ENCODE assay signal across 15 cellular contexts in the genomic region with DNA sequence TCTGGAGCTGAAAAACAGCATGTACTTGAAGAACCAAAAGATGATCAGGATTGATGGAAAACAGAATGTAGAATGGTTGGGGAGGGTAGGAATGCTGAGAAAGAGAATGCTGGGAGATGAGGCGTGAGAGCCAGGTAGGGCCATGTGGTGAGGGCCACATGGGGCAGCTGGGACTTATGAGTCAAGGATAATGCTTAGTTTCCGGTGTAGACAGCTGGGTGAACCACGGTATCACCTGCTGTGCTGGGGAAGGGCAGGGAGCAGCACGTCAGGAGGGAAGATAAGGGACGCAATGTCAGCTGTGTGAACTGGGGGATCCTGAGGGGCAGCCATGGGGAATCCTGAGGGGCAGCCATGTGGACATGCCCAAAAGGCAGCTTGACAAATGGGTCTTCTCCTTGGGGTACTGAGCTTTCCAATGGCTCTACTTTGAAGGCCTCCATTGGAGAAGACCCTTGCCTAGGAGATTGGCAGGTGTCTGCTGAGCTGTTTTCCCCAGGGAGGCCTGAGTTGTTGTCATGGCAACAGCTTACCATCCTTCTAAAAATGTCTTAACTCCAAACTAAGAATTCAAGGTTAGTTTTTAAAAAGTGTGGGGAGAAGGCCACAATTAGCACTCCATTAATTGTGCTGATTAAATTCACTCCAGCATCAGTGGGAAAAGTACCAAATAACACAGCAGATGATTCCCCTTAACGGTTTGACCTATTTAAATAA. TPM values are rescaled to one million over a fixed set of nuclear protein-coding genes. Genes with fewer than 3 reads are reported as not detected.
DNase-seq lines count a peak whose midpoint lies in the region; ATAC-seq and FAIRE-seq lines count a peak whose summit lies in the region.
"Had no signal": no experiment of that assay in that cellular context is flagged by ENCODE, and none has a peak within 500 bp of the region (broad histone marks: within the 10 kb centered on the region; RNA-seq: fewer than 3 reads in every experiment).

No MANE protein-coding gene starts in this region.

- H3K4me1 Mint-ChIP-seq in activated naive CD8-positive, alpha-beta T cell treated with anti-CD3 and anti-CD28 coated beads, Interleukin-2, amount 10 ng/mL, durations not matched to agents 7 days and 5 days: peaks cover 7% of the 10 kb centered on the region
- no peaks in the 10 kb centered on the region for H3K4me1 Mint-ChIP-seq in activated naive CD8-positive, alpha-beta T cell treated with anti-CD3 and anti-CD28 coated beads for 36 hours
- H3K4me1 Mint-ChIP-seq in central memory CD8-positive, alpha-beta T cell: peaks cover 5% of the 10 kb centered on the region
- H3K4me1 Mint-ChIP-seq: brain had no signal

- H3K4me3 Mint-ChIP-seq in activated naive CD8-positive, alpha-beta T cell treated with anti-CD3 and anti-CD28 coated beads, Interleukin-2, amount 10 ng/mL, durations not matched to agents 7 days and 5 days: no peak overlapping the region
- no peak overlapping the region for H3K4me3 Mint-ChIP-seq in activated naive CD8-positive, alpha-beta T cell treated with anti-CD3 and anti-CD28 coated beads for 36 hours
- no peak overlapping the region for H3K4me3 Mint-ChIP-seq in central memory CD8-positive, alpha-beta T cell
- H3K4me3 Mint-ChIP-seq: activated CD8-positive, alpha-beta memory T cell treated with anti-CD3 and anti-CD28 coated beads, Interleukin-2, amount 10 ng/mL, durations not matched to agents 7 days and 5 days; brain; CD14-positive monocyte; nephron progenitor cell; stimulated activated memory B cell treated with anti-CD40 and anti-IgM and Interleukin-4, amounts not matched to agents 10 μg/mL and 1 μg/mL and 100 μg/mL, for 72 hours had no signal

- peak overlapping the region; percentile 40 for H3K27ac Mint-ChIP-seq in activated naive CD8-positive, alpha-beta T cell treated with anti-CD3 and anti-CD28 coated beads, Interleukin-2, amount 10 ng/mL, durations not matched to agents 7 days and 5 days
- H3K27ac Mint-ChIP-seq in activated naive CD8-positive, alpha-beta T cell treated with anti-CD3 and anti-CD28 coated beads for 36 hours: no peak overlapping the region
- peak overlapping the region; percentile 5 for H3K27ac Mint-ChIP-seq in central memory CD8-positive, alpha-beta T cell (ENCODE audit: low read depth)
- H3K27ac Mint-ChIP-seq: activated CD8-positive, alpha-beta memory T cell treated with anti-CD3 and anti-CD28 coated beads, Interleukin-2, amount 10 ng/mL, durations not matched to agents 7 days and 5 days; brain; CD14-positive monocyte; nephron progenitor cell; stimulated activated memory B cell treated with anti-CD40 and anti-IgM and Interleukin-4, amounts not matched to agents 10 μg/mL and 1 μg/mL and 100 μg/mL, for 72 hours had no signal

- FAIRE-seq in urothelium cell line (lab: Jason Lieb, UNC): no peak
- FAIRE-seq: H54 had no signal

- no peaks in the 10 kb centered on the region for H3K27me3 Mint-ChIP-seq in activated naive CD8-positive, alpha-beta T cell treated with anti-CD3 and anti-CD28 coated beads, Interleukin-2, amount 10 ng/mL, durations not matched to agents 7 days and 5 days
- no peaks in the 10 kb centered on the region for H3K27me3 Mint-ChIP-seq in activated naive CD8-positive, alpha-beta T cell treated with anti-CD3 and anti-CD28 coated beads for 36 hours
- H3K27me3 Mint-ChIP-seq in central memory CD8-positive, alpha-beta T cell: no peaks in the 10 kb centered on the region
- H3K27me3 Mint-ChIP-seq: activated CD8-positive, alpha-beta memory T cell treated with anti-CD3 and anti-CD28 coated beads, Interleukin-2, amount 10 ng/mL, durations not matched to agents 7 days and 5 days; stimulated activated memory B cell treated with anti-CD40 and anti-IgM and Interleukin-4, amounts not matched to agents 10 μg/mL and 1 μg/mL and 100 μg/mL, for 72 hours had no signal

- POLR2A ChIA-PET in activated naive CD8-positive, alpha-beta T cell treated with anti-CD3 and anti-CD28 coated beads, Interleukin-2, amount 10 ng/mL, durations not matched to agents 7 days and 5 days (lab: Charles Lee): interaction anchor here (1.0 to 1.9 kb wide), 4 partner anchors 51 to 142 kb away, joined by 3 to 7 read pairs (median 6); a partner anchor contains a TSS

- DNase-seq in activated naive CD8-positive, alpha-beta T cell treated with anti-CD3 and anti-CD28 coated beads, Interleukin-2, amount 10 ng/mL, durations not matched to agents 7 days and 5 days: no peak
- DNase-seq in activated naive CD8-positive, alpha-beta T cell treated with anti-CD3 and anti-CD28 coated beads for 36 hours: no peak
- DNase-seq in HT1080 (ENCODE audit: low read depth) (peak; percentile 11), NCI-H226 (no peak), urothelium cell line (ENCODE audit: low spot score) (no peak)
- DNase-seq in central memory CD8-positive, alpha-beta T cell (ENCODE audit: low spot score in 2 of 2): no peak
- no peak for DNase-seq in stimulated activated CD4-positive, alpha-beta T cell treated with anti-CD3 and anti-CD28 coated beads, Interleukin-2, amount 100 ng/mL, for 48 hours
- DNase-seq: NCI-H2081 treated with DMSO at 0.1 percent for 48 hours, NCI-H510A had no signal

- no peaks in the 10 kb centered on the region for H3K9me3 Mint-ChIP-seq in activated naive CD8-positive, alpha-beta T cell treated with anti-CD3 and anti-CD28 coated beads, Interleukin-2, amount 10 ng/mL, durations not matched to agents 7 days and 5 days
- no peaks in the 10 kb centered on the region for H3K9me3 Mint-ChIP-seq in activated naive CD8-positive, alpha-beta T cell treated with anti-CD3 and anti-CD28 coated beads for 36 hours
- no peaks in the 10 kb centered on the region for H3K9me3 Mint-ChIP-seq in central memory CD8-positive, alpha-beta T cell
- H3K9me3 Mint-ChIP-seq: brain; CD14-positive monocyte; nephron progenitor cell; stimulated activated memory B cell treated with anti-CD40 and anti-IgM and Interleukin-4, amounts not matched to agents 10 μg/mL and 1 μg/mL and 100 μg/mL, for 72 hours had no signal

- H3K36me3 Mint-ChIP-seq in activated naive CD8-positive, alpha-beta T cell treated with anti-CD3 and anti-CD28 coated beads, Interleukin-2, amount 10 ng/mL, durations not matched to agents 7 days and 5 days: no peaks in the 10 kb centered on the region
- no peaks in the 10 kb centered on the region for H3K36me3 Mint-ChIP-seq in activated naive CD8-positive, alpha-beta T cell treated with anti-CD3 and anti-CD28 coated beads for 36 hours
- peaks cover 8% of the 10 kb centered on the region for H3K36me3 Mint-ChIP-seq in central memory CD8-positive, alpha-beta T cell (ENCODE audit: insufficient read depth)
- H3K36me3 Mint-ChIP-seq: activated CD8-positive, alpha-beta memory T cell treated with anti-CD3 and anti-CD28 coated beads, Interleukin-2, amount 10 ng/mL, durations not matched to agents 7 days and 5 days; CD14-positive monocyte had no signal

- ATAC-seq in activated naive CD8-positive, alpha-beta T cell treated with anti-CD3 and anti-CD28 coated beads, Interleukin-2, amount 10 ng/mL, durations not matched to agents 7 days and 5 days (ENCODE audit: low read depth): no peak
- ATAC-seq in central memory CD8-positive, alpha-beta T cell (replicated peaks; ENCODE audit: extremely low read depth, poor library complexity, severe bottlenecking): no peak

RNA-seq across cellular contexts. Expression of a gene that starts 51.1 kb away (rescaled TPM):
- total RNA-seq in activated naive CD8-positive, alpha-beta T cell treated with anti-CD3 and anti-CD28 coated beads, Interleukin-2, amount 10 ng/mL, durations not matched to agents 7 days and 5 days: 100 to 1,000 TPM; 127 to 130 TPM
- 100 to 1,000 TPM; 375 to 398 TPM for total RNA-seq in activated naive CD8-positive, alpha-beta T cell treated with anti-CD3 and anti-CD28 coated beads for 36 hours
- 201 and 225 TPM in 2 replicates for total RNA-seq in HT1080 (2014; rRNA removed; shearing (Covaris generic))
- 408 and 457 TPM in 2 replicates for polyA plus RNA-seq in HT1080 (2015; cell fraction: cytosol; rRNA removed)
- 252 and 299 TPM in 2 replicates for polyA plus RNA-seq in HT1080 (2015; cell fraction: nucleus; rRNA removed)
